Comparison of ENCODE assay signal across 20 cellular contexts in the genomic region with DNA sequence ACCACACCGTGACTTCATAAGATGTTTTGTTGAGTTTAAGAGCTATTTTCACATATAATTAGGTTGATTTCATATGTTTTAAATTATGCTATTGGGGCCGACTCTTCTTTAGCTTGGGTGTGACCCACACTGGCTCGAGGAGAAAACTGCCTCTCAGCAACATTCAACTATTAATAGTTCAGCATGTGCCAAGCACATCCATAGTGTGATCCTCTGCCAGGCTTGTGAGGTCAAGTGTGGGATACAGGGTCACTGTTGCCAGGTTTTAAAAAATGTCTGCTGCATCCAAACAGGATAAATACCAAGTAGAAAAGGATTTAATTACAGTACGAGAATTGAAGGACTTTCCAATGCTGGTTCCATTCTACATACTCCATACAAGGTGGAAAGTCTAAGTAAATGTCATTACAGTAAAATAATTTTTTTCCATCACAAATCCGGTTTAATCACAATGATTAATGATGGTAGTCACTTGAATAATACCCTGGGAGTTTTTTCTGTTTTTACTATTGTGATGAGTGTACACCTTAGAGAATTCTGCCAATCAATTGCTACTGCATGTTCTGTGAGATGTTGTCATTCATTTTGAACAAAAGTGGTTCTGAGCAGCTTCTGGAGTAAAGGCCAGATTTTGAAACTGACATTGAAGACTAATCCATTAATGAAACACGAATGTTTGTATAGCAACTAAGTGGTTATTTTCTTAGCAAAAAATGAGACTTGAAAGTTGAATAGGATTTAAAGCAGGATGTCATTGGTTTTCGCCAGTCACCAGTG.
DNase-seq lines count a peak whose midpoint lies in the region; ATAC-seq, FAIRE-seq and TF ChIP-seq lines count a peak whose summit lies in the region.
"Had no signal": no experiment of that assay in that cellular context is flagged by ENCODE, and none has a peak within 500 bp of the region (broad histone marks: within the 10 kb centered on the region; RNA-seq: fewer than 3 reads in every experiment).

No MANE protein-coding gene starts in this region.

- H4K20me1 ChIP-seq in KMS-11 (ENCODE audit: insufficient read depth) (no peaks in the 10 kb centered on the region), osteoblast (ENCODE audit: insufficient read depth, low read length) (no peaks in the 10 kb centered on the region)

- peak overlapping the region; percentile 15; the same call in 1 of the 2 replicates for H3K27ac ChIP-seq in KMS-11
- peak overlapping the region; percentile 29 for H3K27ac ChIP-seq in osteoblast (ENCODE audit: low read depth, low read length)
- no peak overlapping the region for H3K27ac ChIP-seq in trophoblast cell (ENCODE audit: low read depth, low read length)
- H3K27ac ChIP-seq: esophagus muscularis mucosa had no signal

- H2AFZ ChIP-seq in KMS-11 (ENCODE audit: low read depth) (no peak overlapping the region), osteoblast (ENCODE audit: low read length) (no peak overlapping the region), trophoblast cell (ENCODE audit: insufficient read depth, low read length, poor library complexity) (no peak overlapping the region)

- no peak overlapping the region for H3K14ac ChIP-seq in trophoblast cell (ENCODE audit: low read length)

- DNase-seq in GM19239 (ENCODE audit: insufficient read length, low spot score) (no peak), Right ventricle myocardium superior (no peak), osteoblast (ENCODE audit: insufficient read length, low spot score, missing footprints) (peak; percentile 53), KBM-7 (no peak), trophoblast cell (no peak), hippocampal formation (lab: John Stamatoyannopoulos, UW) (no peak)
- DNase-seq: activated CD4-positive, CD25-positive, alpha-beta regulatory T cell treated with anti-CD3 and anti-CD28 coated beads, Interleukin-2, amount 50 U/mL, for 72 hours; activated gamma-delta T cell treated with Interleukin-2 at 50 U/mL for 16 hours; aorta; BE2C; dermis blood vessel endothelial cell; Karpas-422; midbrain; NCI-H1417 treated with DMSO at 0.1 percent for 48 hours; NCI-H226; nucleus accumbens; SIG-M5 had no signal

- H3K23ac ChIP-seq in trophoblast cell (ENCODE audit: low read length), result no peak overlapping the region

- H3K9ac ChIP-seq in KMS-11, result no peak overlapping the region
- no peak overlapping the region for H3K9ac ChIP-seq in trophoblast cell (ENCODE audit: low read length)

- no peaks in the 10 kb centered on the region for H3K27me3 ChIP-seq in KMS-11 (ENCODE audit: insufficient read depth, low read depth)
- H3K27me3 ChIP-seq in osteoblast (ENCODE audit: insufficient read depth, low read length), result no peaks in the 10 kb centered on the region
- H3K27me3 ChIP-seq in trophoblast cell (ENCODE audit: insufficient read depth, low read length), result no peaks in the 10 kb centered on the region
- H3K27me3 ChIP-seq: BE2C, esophagus muscularis mucosa had no signal

- H3K36me3 ChIP-seq in KMS-11 (ENCODE audit: insufficient read depth) (no peaks in the 10 kb centered on the region), osteoblast (ENCODE audit: insufficient read depth, low read length) (peaks cover 43% of the 10 kb centered on the region), trophoblast cell (ENCODE audit: control insufficient read depth in 1 of 2, insufficient read depth in 2 of 2, low read length in 2 of 2) (peaks cover 3 to 6% of the 10 kb centered on the region in 2 experiments)

- no peaks in the 10 kb centered on the region for H3K79me1 ChIP-seq in trophoblast cell (ENCODE audit: low read length)

- no peak overlapping the region for H3K18ac ChIP-seq in trophoblast cell (ENCODE audit: low read length)

- no peak overlapping the region for H3K4ac ChIP-seq in trophoblast cell (ENCODE audit: low read depth, low read length)

- peaks cover 59% of the 10 kb centered on the region for H3K4me1 ChIP-seq in KMS-11 (ENCODE audit: low read depth, poor library complexity, severe bottlenecking)
- H3K4me1 ChIP-seq in osteoblast (ENCODE audit: insufficient read depth, low read length), result peaks cover 12% of the 10 kb centered on the region
- H3K4me1 ChIP-seq in trophoblast cell (ENCODE audit: control insufficient read depth in 1 of 2, insufficient read depth in 2 of 2, low read length in 2 of 2), result no peaks in the 10 kb centered on the region
- H3K4me1 ChIP-seq: BE2C had no signal

- in situ Hi-C loops in KBM-7 (cut with MboI; ENCODE audit: low pct_unique_long_range_greater_than_20kb, low sequenced_read_pairs), result no loop called here

- intact Hi-C loops in Right ventricle myocardium superior (cut with DNase I), result loop anchor here (10.0 kb wide), 1 partner anchor 88 kb away; the partner anchor contains the start of gene ABI2

- H3K9me3 ChIP-seq in osteoblast (ENCODE audit: low read depth, low read length), result no peaks in the 10 kb centered on the region
- no peaks in the 10 kb centered on the region for H3K9me3 ChIP-seq in trophoblast cell (ENCODE audit: insufficient read depth, low read depth, low read length)
- H3K9me3 ChIP-seq: BE2C, esophagus muscularis mucosa had no signal

- peak overlapping the region; percentile 46; the same call in 1 of the 2 replicates for H3K4me2 ChIP-seq in KMS-11
- no peak overlapping the region for H3K4me2 ChIP-seq in osteoblast (ENCODE audit: insufficient read depth, low read length)
- H3K4me2 ChIP-seq in trophoblast cell (ENCODE audit: low read length), result no peak overlapping the region

- ATAC-seq in Right ventricle myocardium superior (ENCODE audit: poor library complexity) (peak; percentile 98), GM19397 (IDR thresholded peaks at IDR 0.05; ENCODE audit: unreplicated experiment) (no peak)

- TF ChIP-seq CTCF in KMS-11 (conservative IDR thresholded peaks at IDR 0.05; ENCODE audit: low read depth, low read length) (no peak), osteoblast (IDR thresholded peaks at IDR 0.05; ENCODE audit: extremely low read depth, low read depth, low read length) (no peak)

- no peak overlapping the region for H2AK5ac ChIP-seq in trophoblast cell (ENCODE audit: low read length)

- peak; percentile 74 for FAIRE-seq in GM19239 (lab: Jason Lieb, UNC)

- no peak overlapping the region for H4K12ac ChIP-seq in trophoblast cell (ENCODE audit: low read depth, low read length)

- no peak overlapping the region for H4K91ac ChIP-seq in trophoblast cell (ENCODE audit: low read depth, low read length)

- no peak overlapping the region for H2BK12ac ChIP-seq in trophoblast cell (ENCODE audit: low read length)

- WGBS in trophoblast cell (ENCODE audit: extremely low coverage, insufficient coverage, insufficient read length), result no CpG with 5 or more reads among the region's 7 CpGs

- H3K4me3 ChIP-seq in KMS-11 (IDR thresholded peaks at IDR 0.05; ENCODE audit: insufficient read depth, low read depth, low read length) (no peak overlapping the region), osteoblast (ENCODE audit: insufficient read depth, low read length) (no peak overlapping the region), trophoblast cell (ENCODE audit: low read depth, low read length) (no peak overlapping the region)
- H3K4me3 ChIP-seq: esophagus muscularis mucosa had no signal

- no peak overlapping the region for H2BK120ac ChIP-seq in trophoblast cell (ENCODE audit: insufficient read depth, low read length, poor library complexity)

- no peak overlapping the region for H2BK5ac ChIP-seq in trophoblast cell (ENCODE audit: low read depth, low read length, poor library complexity)

- H3K79me2 ChIP-seq in KMS-11 (ENCODE audit: insufficient read depth, low read depth), result no peaks in the 10 kb centered on the region
- H3K79me2 ChIP-seq in osteoblast (ENCODE audit: insufficient read depth, low read length), result peaks cover 16% of the 10 kb centered on the region
- H3K79me2 ChIP-seq in trophoblast cell (ENCODE audit: control insufficient read depth, insufficient read depth, low read length, poor library complexity), result no peaks in the 10 kb centered on the region

- no peak overlapping the region for H4K8ac ChIP-seq in trophoblast cell (ENCODE audit: low read depth, low read length)
